In genomic region chr2:158968396-158969161, GRCh38 we compare ENCODE assay signal across 8 cellular contexts. TPM values are rescaled to one million over a fixed set of nuclear protein-coding genes. Genes with fewer than 3 reads are reported as not detected.
DNase-seq lines count a peak whose midpoint lies in the region; ATAC-seq and TF ChIP-seq lines count a peak whose summit lies in the region.

TSS of gene TANC1 (plus strand) at chr2:158968640. CDS start at chr2:159065911, 97,271 bp downstream.

- H3K4me3 ChIP-seq in mucosa of descending colon, result peak within 1 kb of the TSS; percentile 38

- H3K27me3 Mint-ChIP-seq in stimulated activated memory B cell treated with anti-CD40 and anti-IgM and Interleukin-4, amounts not matched to agents 10 μg/mL and 1 μg/mL and 100 μg/mL, for 72 hours, result peaks cover 48% of the 10 kb centered on the region

- intact Hi-C loops in mucosa of descending colon (cut with DNase I, micrococcal nuclease), result no loop called here

- peak within 1 kb of the TSS; percentile 75 for H3K4me3 Mint-ChIP-seq in stimulated activated memory B cell treated with anti-CD40 and anti-IgM and Interleukin-4, amounts not matched to agents 10 μg/mL and 1 μg/mL and 100 μg/mL, for 72 hours

- peak; percentile 85 for DNase-seq in Caki2 (ENCODE audit: low read depth)
- peak; percentile 70 for DNase-seq in HPDE6-E6E7 (ENCODE audit: extremely low spot score)
- peak; percentile 83 to 84 for DNase-seq in NOMO-1 (lab: John Stamatoyannopoulos, UW; ENCODE audit: unreplicated experiment in 2 of 2)
- DNase-seq in activated T-cell treated with anti-CD3 and anti-CD28 coated beads, Interleukin-2, amount 50 U/mL, for 1 hour, result peak; percentile 51
- peak; percentile 88 to 90 for DNase-seq in erythroblast (lab: John Stamatoyannopoulos, UW)
- peak; percentile 95 to 96 (median 95) for DNase-seq in mucosa of descending colon

- no peaks in the 10 kb centered on the region for H3K36me3 ChIP-seq in mucosa of descending colon (ENCODE audit: low read depth)

- no peaks in the 10 kb centered on the region for H3K9me3 ChIP-seq in mucosa of descending colon

- H3K4me1 Mint-ChIP-seq in stimulated activated memory B cell treated with anti-CD40 and anti-IgM and Interleukin-4, amounts not matched to agents 10 μg/mL and 1 μg/mL and 100 μg/mL, for 72 hours, result peaks cover 21% of the 10 kb centered on the region

- no peaks in the 10 kb centered on the region for H3K36me3 Mint-ChIP-seq in stimulated activated memory B cell treated with anti-CD40 and anti-IgM and Interleukin-4, amounts not matched to agents 10 μg/mL and 1 μg/mL and 100 μg/mL, for 72 hours

- H3K4me1 ChIP-seq in mucosa of descending colon (ENCODE audit: low read depth), result peaks cover under 1% of the 10 kb centered on the region

- no peak for TF ChIP-seq CTCF in mucosa of descending colon (IDR thresholded peaks at IDR 0.05)

- TF ChIP-seq POLR2A in erythroblast (IDR thresholded peaks at IDR 0.05; ENCODE audit: low read length), result peak; percentile 80

- no peak within 1 kb of the TSS for H3K27ac Mint-ChIP-seq in stimulated activated memory B cell treated with anti-CD40 and anti-IgM and Interleukin-4, amounts not matched to agents 10 μg/mL and 1 μg/mL and 100 μg/mL, for 72 hours

- H3K9me3 Mint-ChIP-seq in stimulated activated memory B cell treated with anti-CD40 and anti-IgM and Interleukin-4, amounts not matched to agents 10 μg/mL and 1 μg/mL and 100 μg/mL, for 72 hours, result no peaks in the 10 kb centered on the region

- in situ Hi-C loops in Caki2 (cut with HindIII; ENCODE audit: low pct_unique_long_range_greater_than_20kb, low sequenced_read_pairs), result no loop called here

- ATAC-seq in GM21360 (IDR thresholded peaks at IDR 0.05; ENCODE audit: unreplicated experiment) (peak; percentile 88), mucosa of descending colon (peak; percentile 94)
- ATAC-seq in stimulated activated memory B cell treated with anti-CD40 and anti-IgM and Interleukin-4, amounts not matched to agents 10 μg/mL and 1 μg/mL and 100 μg/mL, for 72 hours, result peak; percentile 84

RNA-seq across cellular contexts. Expression of gene TANC1, which starts in this region (rescaled TPM):
- 7.8 and 9.7 TPM in 2 replicates for total RNA-seq in Caki2 (2014; rRNA removed; shearing (Covaris generic); ENCODE audit: low replicate concordance)
- total RNA-seq in mucosa of descending colon, result 10 to 100 TPM; 30.7 to 55.5 (median 41.0) TPM

Comparison
In these comparisons a context has a peak if more than half of its experiments do, and no peak if none do; other contexts are left out.
1. Peak in every context shown above with its lines: DNase-seq, ATAC-seq and H3K4me3 ChIP-seq.